In genomic region chr4:53365121-53365485, GRCh38 we compare ENCODE assay signal across 8 cellular contexts. TPM values are rescaled to one million over a fixed set of nuclear protein-coding genes. Genes with fewer than 3 reads are reported as not detected.
DNase-seq lines count a peak whose midpoint lies in the region; ATAC-seq, FAIRE-seq and TF ChIP-seq lines count a peak whose summit lies in the region.

No MANE protein-coding gene starts in this region.

- H3K4me3 Mint-ChIP-seq in CD4-positive, alpha-beta T cell: peak overlapping the region; percentile 91

- peak overlapping the region; percentile 93 for H3K27ac Mint-ChIP-seq in CD4-positive, alpha-beta T cell

- peak overlapping the region; percentile 70; the same call in 1 of the 2 replicates for H2AFZ ChIP-seq in Karpas-422 (ENCODE audit: low read length)

- H3K27me3 Mint-ChIP-seq in CD4-positive, alpha-beta T cell: peaks cover 9% of the 10 kb centered on the region

- POLR2A ChIA-PET in CD4-positive, alpha-beta T cell (lab: Charles Lee): interaction anchor here (0.5 to 3.7 kb wide), 5 partner anchors 10 to 653 kb away, joined by 3 to 35 read pairs (median 8); partner anchors contain the start of gene FIP1L1

- DNase-seq in CD4-positive, alpha-beta T cell: peak in 1 of 10 experiments; percentile 1
- DNase-seq in Karpas-422: peak; percentile 70
- DNase-seq in activated CD4-positive, alpha-beta T cell treated with anti-CD3 and anti-CD28 coated beads, Interleukin-2, amount 50 U/mL, for 48 hours: peak; percentile 8 to 20
- DNase-seq in heart left ventricle: no peak
- DNase-seq in prostate gland (ENCODE audit: low spot score): no peak
- no peak for DNase-seq in GM12892 (ENCODE audit: insufficient read length)
- no peak for DNase-seq in GM19238 (ENCODE audit: insufficient read length, low spot score)

- no peak for TF ChIP-seq CTCF in CD4-positive, alpha-beta T cell (IDR thresholded peaks at IDR 0.05)
- TF ChIP-seq CTCF in heart left ventricle (IDR thresholded peaks at IDR 0.05): no peak
- TF ChIP-seq CTCF in prostate gland (IDR thresholded peaks at IDR 0.05): no peak

- H3K9me3 Mint-ChIP-seq in CD4-positive, alpha-beta T cell: no peaks in the 10 kb centered on the region

- H3K36me3 ChIP-seq in Karpas-422 (ENCODE audit: insufficient read depth, low read length) (peaks cover 1% of the 10 kb centered on the region; the same call in 1 of the 2 replicates), heart left ventricle (peaks cover 0 to 8% (median 0%) of the 10 kb centered on the region in 9 donors), prostate gland (no peaks in the 10 kb centered on the region)

- H3K4me1 Mint-ChIP-seq in CD4-positive, alpha-beta T cell (ENCODE audit: low read depth): peaks cover 61% of the 10 kb centered on the region

- intact Hi-C loops in CD4-positive, alpha-beta T cell (cut with DNase I, micrococcal nuclease): loop anchor here (2.0 to 10.0 kb wide), 4 partner anchors 14 to 1523 kb away; partner anchors contain the start of genes DCUN1D4 (in 2 of the 2) and RASL11B (in 1 of the 2)
- intact Hi-C loops in heart left ventricle (cut with DNase I): loop anchor here in 1 of 10 donors (10.0 kb wide), 1 partner anchor 350 kb away; no protein-coding TSS in a partner anchor
- intact Hi-C loops in prostate gland (cut with DNase I): no loop called here

- peak overlapping the region; percentile 91 for H3K9ac ChIP-seq in Karpas-422 (ENCODE audit: low read length)

- H4K20me1 ChIP-seq in Karpas-422 (ENCODE audit: insufficient read depth, low read depth, low read length): no peaks in the 10 kb centered on the region

- peak overlapping the region; percentile 99 for H3K4me2 ChIP-seq in Karpas-422 (ENCODE audit: low read depth, low read length, poor library complexity, severe bottlenecking)

- peak overlapping the region; percentile 77 for H3K27ac ChIP-seq in CD4-positive, alpha-beta T cell (ENCODE audit: low read depth, low read length)
- H3K27ac ChIP-seq in Karpas-422 (ENCODE audit: low read length) (no peak overlapping the region), heart left ventricle (peak overlapping the region in 4 of 12 donors; percentile 24 to 84 (median 58)), prostate gland (no peak overlapping the region)

- no peaks in the 10 kb centered on the region for H3K9me3 ChIP-seq in CD4-positive, alpha-beta T cell (ENCODE audit: control insufficient read depth, low read length)
- H3K9me3 ChIP-seq in Karpas-422 (ENCODE audit: low read length) (no peaks in the 10 kb centered on the region), heart left ventricle (no peaks in the 10 kb centered on the region), prostate gland (no peaks in the 10 kb centered on the region)

- H3K9me2 ChIP-seq in Karpas-422 (replicated peaks; ENCODE audit: insufficient read depth, low read length): peaks cover 6% of the 10 kb centered on the region; the same call in 1 of the 2 replicates

- peaks cover 10% of the 10 kb centered on the region for H3K36me3 Mint-ChIP-seq in CD4-positive, alpha-beta T cell (ENCODE audit: low read depth)

- H3K4me1 ChIP-seq in Karpas-422 (ENCODE audit: low read length) (peaks cover 54% of the 10 kb centered on the region), heart left ventricle (peaks cover 0 to 47% (median 18%) of the 10 kb centered on the region in 12 donors), prostate gland (replicated peaks) (peaks cover 8% of the 10 kb centered on the region)

- ATAC-seq in CD4-positive, alpha-beta T cell (ENCODE audit: poor library complexity): no peak
- ATAC-seq in GM21390 (IDR thresholded peaks at IDR 0.05; ENCODE audit: unreplicated experiment) (peak; percentile 20), heart left ventricle (peak in 3 of 4 donors; percentile 11 to 13 (median 13))

- no peak for FAIRE-seq in GM12892 (lab: Jason Lieb, UNC)

- CTCF ChIA-PET in CD4-positive, alpha-beta T cell (lab: Charles Lee): no interaction called here

- 0 to 1% (median 1%) methylated on average over 8 of the region's 8 CpGs for WGBS in heart left ventricle, 4 donors
- 1% methylated on average over 8 of the region's 8 CpGs for WGBS in prostate gland

- H3K4me3 ChIP-seq in Karpas-422 (ENCODE audit: low read length) (peak overlapping the region; percentile 98), heart left ventricle (peak overlapping the region; percentile 60 to 99 (median 88)), prostate gland (peak overlapping the region; percentile 71 to 78)

- TF ChIP-seq POLR2A in heart left ventricle (IDR thresholded peaks at IDR 0.05) (no peak), prostate gland (IDR thresholded peaks at IDR 0.05) (no peak), GM12892 (IDR thresholded peaks at IDR 0.05; ENCODE audit: low read depth, low read length) (no peak)

- H3K79me2 ChIP-seq in Karpas-422 (ENCODE audit: low read length): peaks cover 58% of the 10 kb centered on the region

- H3K27me3 ChIP-seq in CD4-positive, alpha-beta T cell (ENCODE audit: control insufficient read depth, insufficient read depth, low read length): peaks cover 4% of the 10 kb centered on the region
- H3K27me3 ChIP-seq in Karpas-422 (ENCODE audit: low read length) (no peaks in the 10 kb centered on the region), heart left ventricle (peaks cover 0 to 6% (median 0%) of the 10 kb centered on the region in 9 donors), prostate gland (replicated peaks; ENCODE audit: insufficient read depth) (no peaks in the 10 kb centered on the region)

RNA-seq across cellular contexts. Expression of gene SCFD2, which starts 0.8 kb away (rescaled TPM):
- 10 to 100 TPM; 15.4 to 17.6 TPM for total RNA-seq in CD4-positive, alpha-beta T cell
- total RNA-seq in Karpas-422 (2014; rRNA removed; shearing (Covaris generic); ENCODE audit: low replicate concordance): 28.5 and 49.6 TPM in 2 replicates
- total RNA-seq in heart left ventricle (10 to 100 TPM in 5 of 9 donors, 1 to 10 TPM in 4; 6.5 to 14.0 (median 10.8) TPM), prostate gland (10 to 100 TPM; 10.7 to 21.1 TPM)
- polyA plus RNA-seq in heart left ventricle: 1 to 10 TPM; 3.7 to 9.4 TPM
- polyA plus RNA-seq in GM12892 (2012; ENCODE audit: missing spikeins): 12.9 TPM

RNA-seq across cellular contexts. Expression of gene FIP1L1, which starts 12.3 kb away (rescaled TPM):
- total RNA-seq in CD4-positive, alpha-beta T cell: 10 to 100 TPM; 50.9 to 53.1 TPM
- total RNA-seq in Karpas-422 (2014; rRNA removed; shearing (Covaris generic); ENCODE audit: low replicate concordance): 89.0 and 95.0 TPM in 2 replicates
- total RNA-seq in heart left ventricle: 10 to 100 TPM; 23.5 to 46.2 (median 32.8) TPM
- polyA plus RNA-seq in heart left ventricle: 10 to 100 TPM; 23.8 to 34.1 TPM
- total RNA-seq in prostate gland: 10 to 100 TPM; 41.0 to 63.5 TPM
- polyA plus RNA-seq in GM12892 (2012; ENCODE audit: missing spikeins): 59.0 TPM

Comparison
In these comparisons a context has a peak if more than half of its experiments do, and no peak if none do; other contexts are left out.
1. DNase-seq: peak in Karpas-422 (single experiment) and activated CD4-positive, alpha-beta T cell treated with anti-CD3 and anti-CD28 coated beads, Interleukin-2, amount 50 U/mL, for 48 hours (2 of 2); none in heart left ventricle (0 of 5), prostate gland (single experiment), GM12892 (single experiment) and GM19238 (single experiment).
2. Peak in every context shown above with its lines, with median percentiles within 50 percentile points of each other: H3K4me3 ChIP-seq.